Comparison of ENCODE assay signal across 29 cellular contexts in the genomic region with DNA sequence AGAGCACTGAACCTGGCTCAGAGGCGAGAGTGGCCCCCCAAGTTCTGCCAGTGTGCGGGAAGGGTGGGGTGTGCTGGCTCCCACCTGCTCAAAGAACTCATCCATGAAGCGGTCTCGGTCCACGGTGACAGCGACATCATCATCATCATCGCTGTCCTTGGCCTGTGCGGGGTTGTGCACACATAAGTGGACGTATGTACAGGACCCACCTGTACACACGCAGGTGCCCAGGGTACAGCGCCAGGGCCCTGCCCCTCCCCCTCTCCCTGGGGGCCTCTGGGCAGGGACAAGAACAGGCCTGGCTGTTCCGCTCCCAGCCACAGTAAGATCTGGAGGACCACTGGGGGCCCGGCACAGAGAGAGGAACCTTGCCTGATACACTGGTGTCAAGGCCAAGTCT.
"Had no signal": no experiment of that assay in that cellular context is flagged by ENCODE, and none has a peak within 500 bp of the region (broad histone marks: within the 10 kb centered on the region; RNA-seq: fewer than 3 reads in every experiment).

No MANE protein-coding gene starts in this region.

- H3K36me3 ChIP-seq: colonic mucosa, esophagus squamous epithelium, heart right ventricle, neutrophil, ovary, upper lobe of right lung had no signal

- H3K9me3 ChIP-seq: body of pancreas, colonic mucosa, esophagus squamous epithelium, heart right ventricle, neutrophil, ovary, stomach, tibial artery, upper lobe of right lung had no signal

- H3K27me3 ChIP-seq: body of pancreas, colonic mucosa, ovary, stomach, tibial artery, upper lobe of right lung had no signal

- H3K4me3 Mint-ChIP-seq: activated CD4-positive, alpha-beta T cell treated with anti-CD3 and anti-CD28 coated beads for 36 hours; activated naive CD8-positive, alpha-beta T cell; nephron; stimulated activated effector memory CD8-positive, alpha-beta T cell treated with anti-CD3 and anti-CD28 coated beads, Interleukin-12 subunit alpha, Interleukin-12 subunit beta, amount 100 ng/mL, for 72 hours; T-helper 2 cell treated with Interferon-gamma antibody and Interleukin-4, amounts not matched to agents 5 μg/mL and 100 μg/mL, for 36 hours had no signal

- ATAC-seq: activated CD4-positive, alpha-beta T cell treated with anti-CD3 and anti-CD28 coated beads for 36 hours; body of pancreas; heart right ventricle; left ventricle myocardium superior; sciatic nerve; stimulated activated effector memory CD8-positive, alpha-beta T cell treated with anti-CD3 and anti-CD28 coated beads, Interleukin-12 subunit alpha, Interleukin-12 subunit beta, amount 100 ng/mL, for 72 hours; upper lobe of right lung had no signal

- H3K27ac ChIP-seq: body of pancreas, colonic mucosa, epithelial cell of prostate, esophagus squamous epithelium, heart right ventricle, neutrophil, ovary, skin epidermis, stomach, tibial artery, upper lobe of right lung had no signal

- H3K36me3 Mint-ChIP-seq: activated naive CD8-positive, alpha-beta T cell had no signal

- H3K27ac Mint-ChIP-seq: activated CD4-positive, alpha-beta T cell treated with anti-CD3 and anti-CD28 coated beads for 36 hours; nephron; progenitor cell of endocrine pancreas; stimulated activated effector memory CD8-positive, alpha-beta T cell treated with anti-CD3 and anti-CD28 coated beads, Interleukin-12 subunit alpha, Interleukin-12 subunit beta, amount 100 ng/mL, for 72 hours; T-helper 2 cell treated with Interferon-gamma antibody and Interleukin-4, amounts not matched to agents 5 μg/mL and 100 μg/mL, for 36 hours had no signal

- H3K4me3 ChIP-seq: body of pancreas, colonic mucosa, esophagus squamous epithelium, heart right ventricle, ovary, skin epidermis, stomach, tibial artery, upper lobe of right lung had no signal

- DNase-seq: activated CD4-positive, alpha-beta T cell treated with anti-CD3 and anti-CD28 coated beads for 36 hours; activated CD4-positive, alpha-beta T cell treated with anti-CD3 and anti-CD28 coated beads, Interleukin-2, amount 50 U/mL, for 48 hours; activated CD4-positive, CD25-positive, alpha-beta regulatory T cell; activated CD8-positive, alpha-beta memory T cell treated with anti-CD3 and anti-CD28 coated beads for 24 hours; activated effector memory CD4-positive, alpha-beta T cell treated with Interleukin-2 at 50 U/mL for 16 hours; activated naive CD4-positive, alpha-beta T cell treated with Interleukin-2 at 50 U/mL for 16 hours; aorta; body of pancreas; cerebellar nuclear complex; colonic mucosa; effector CD8-positive, alpha-beta T cell; esophagus squamous epithelium; foreskin melanocyte; heart right ventricle; left ventricle myocardium superior; ovary; stimulated activated CD4-positive, alpha-beta T cell treated with anti-CD3 and anti-CD28 coated beads, Interleukin-4, amount 100 ng/mL, for 24 hours; stomach; tibial artery; upper lobe of right lung had no signal

- H3K4me1 ChIP-seq: body of pancreas, colonic mucosa, upper lobe of right lung had no signal

- H3K9me3 Mint-ChIP-seq: nephron; stimulated activated effector memory CD8-positive, alpha-beta T cell treated with anti-CD3 and anti-CD28 coated beads, Interleukin-12 subunit alpha, Interleukin-12 subunit beta, amount 100 ng/mL, for 72 hours; T-helper 2 cell treated with Interferon-gamma antibody and Interleukin-4, amounts not matched to agents 5 μg/mL and 100 μg/mL, for 36 hours had no signal

- H3K27me3 Mint-ChIP-seq: activated CD4-positive, alpha-beta T cell treated with anti-CD3 and anti-CD28 coated beads for 36 hours; activated naive CD8-positive, alpha-beta T cell; progenitor cell of endocrine pancreas had no signal
